In genomic region chr3:183844606-183845005, GRCh38 we compare ENCODE assay signal across 11 cellular contexts. TPM values are rescaled to one million over a fixed set of nuclear protein-coding genes. Genes with fewer than 3 reads are reported as not detected.
A peak's percentile ranks its signal among the peaks of the same experiment; 100 is the strongest.
DNase-seq lines count a peak whose midpoint lies in the region; ATAC-seq, FAIRE-seq and TF ChIP-seq lines count a peak whose summit lies in the region.
"Had no signal": no experiment of that assay in that cellular context is flagged by ENCODE, and none has a peak within 500 bp of the region (broad histone marks: within the 10 kb centered on the region; RNA-seq: fewer than 3 reads in every experiment).

No MANE protein-coding gene starts in this region.

- BruUV-seq in HepG2 (replicated peaks; lab: Mats Ljungman, UMichigan), result no TSS peak

- CTCF ChIA-PET in HepG2 (lab: Yijun Ruan, JAX; ENCODE audit: low intra/inter-chr PET ratio, low total read pairs), result no interaction called here

- DNase-seq in HepG2 (ENCODE audit: low spot score), result peak; percentile 15
- DNase-seq in right lobe of liver, result no peak
- DNase-seq in activated T-helper 2 cell treated with anti-CD3 and anti-CD28 coated beads, Interferon-gamma antibody, Interleukin-2, Interleukin-4, amounts not matched to agents 10 μg/mL and 5 μg/mL and 100 μg/mL, durations not matched to agents 14 hours and 24 hours and 36 hours (ENCODE audit: low spot score), result no peak
- peak; percentile 64 to 84 for DNase-seq in foreskin fibroblast
- DNase-seq in type B pancreatic cell (ENCODE audit: extremely low spot score, unreplicated experiment), result no peak
- DNase-seq in activated effector memory CD4-positive, alpha-beta T cell treated with Interleukin-2 at 50 U/mL for 16 hours, result no peak
- DNase-seq: anterior cingulate cortex had no signal

- no peak overlapping the region for H3K27ac ChIP-seq in HepG2 (ENCODE audit: extremely low read length, insufficient read depth, low read length)
- no peak overlapping the region for H3K27ac ChIP-seq in right lobe of liver
- H3K27ac ChIP-seq: suprapubic skin had no signal

- no peaks in the 10 kb centered on the region for H3K9me3 Mint-ChIP-seq in activated T-helper 2 cell treated with anti-CD3 and anti-CD28 coated beads, Interferon-gamma antibody, Interleukin-2, Interleukin-4, amounts not matched to agents 10 μg/mL and 5 μg/mL and 100 μg/mL, durations not matched to agents 14 hours and 24 hours and 36 hours
- no peaks in the 10 kb centered on the region for H3K9me3 Mint-ChIP-seq in type B pancreatic cell

- peaks cover 11% of the 10 kb centered on the region for H3K4me1 Mint-ChIP-seq in activated T-helper 2 cell treated with anti-CD3 and anti-CD28 coated beads, Interferon-gamma antibody, Interleukin-2, Interleukin-4, amounts not matched to agents 10 μg/mL and 5 μg/mL and 100 μg/mL, durations not matched to agents 14 hours and 24 hours and 36 hours (ENCODE audit: low read depth)
- H3K4me1 Mint-ChIP-seq in type B pancreatic cell (ENCODE audit: unreplicated experiment), result peaks cover 5% of the 10 kb centered on the region

- H3K9ac ChIP-seq in HepG2 (ENCODE audit: insufficient read depth, low read depth, low read length), result no peak overlapping the region

- H3K27me3 ChIP-seq in HepG2 (ENCODE audit: control insufficient read depth in 1 of 2, insufficient read depth in 2 of 2, low read length in 2 of 2) (no peaks in the 10 kb centered on the region), right lobe of liver (no peaks in the 10 kb centered on the region)
- H3K27me3 ChIP-seq: suprapubic skin had no signal

- TF ChIP-seq POLR2A in HepG2 (IDR thresholded peaks at IDR 0.05; ENCODE audit: insufficient read depth in 1 of 2, low read depth in 2 of 2, low read length in 2 of 2), result no peak
- no peak for TF ChIP-seq POLR2A in right lobe of liver (IDR thresholded peaks at IDR 0.05)

- H3K27ac Mint-ChIP-seq in activated T-helper 2 cell treated with anti-CD3 and anti-CD28 coated beads, Interferon-gamma antibody, Interleukin-2, Interleukin-4, amounts not matched to agents 10 μg/mL and 5 μg/mL and 100 μg/mL, durations not matched to agents 14 hours and 24 hours and 36 hours, result peak overlapping the region; percentile 59
- H3K27ac Mint-ChIP-seq in type B pancreatic cell, result peak overlapping the region; percentile 47

- H3K9me3 ChIP-seq in HepG2 (ENCODE audit: low read length) (no peaks in the 10 kb centered on the region), right lobe of liver (no peaks in the 10 kb centered on the region)
- H3K9me3 ChIP-seq: suprapubic skin had no signal

- H3K4me3 ChIP-seq in HepG2 (replicated peaks in 1 of 3; ENCODE audit: insufficient read depth in 1 of 3, low read depth in 2 of 3, low read length in 3 of 3), result no peak overlapping the region
- no peak overlapping the region for H3K4me3 ChIP-seq in right lobe of liver
- no peak overlapping the region for H3K4me3 ChIP-seq in foreskin fibroblast (ENCODE audit: low read depth in 1 of 2, low read length in 2 of 2)
- H3K4me3 ChIP-seq: GM12878, suprapubic skin had no signal

- H3K4me3 Mint-ChIP-seq in activated T-helper 2 cell treated with anti-CD3 and anti-CD28 coated beads, Interferon-gamma antibody, Interleukin-2, Interleukin-4, amounts not matched to agents 10 μg/mL and 5 μg/mL and 100 μg/mL, durations not matched to agents 14 hours and 24 hours and 36 hours (ENCODE audit: low read depth), result no peak overlapping the region
- H3K4me3 Mint-ChIP-seq in type B pancreatic cell, result peak overlapping the region; percentile 24

- H2AFZ ChIP-seq in HepG2 (ENCODE audit: low read length), result no peak overlapping the region

- H3K36me3 ChIP-seq in HepG2 (replicated peaks in 1 of 2; ENCODE audit: control insufficient read depth in 1 of 2, insufficient read depth in 2 of 2, low read length in 2 of 2), result peaks cover 26 to 70% of the 10 kb centered on the region in 2 experiments
- peaks cover 0 to 60% (median 23%) of the 10 kb centered on the region in 4 donors for H3K36me3 ChIP-seq in right lobe of liver

- POLR2A ChIA-PET in HepG2 (lab: Yijun Ruan, JAX), result no interaction called here

- WGBS in HepG2 (ENCODE audit: low lambda C conversion rate), result 99% methylated on average over 2 of the region's 2 CpGs
- 86% methylated on average over 2 of the region's 2 CpGs for WGBS in right lobe of liver (ENCODE audit: insufficient coverage, low coverage, low lambda C conversion rate, missing lambda C conversion rate)

- in situ Hi-C loops in HepG2 (cut with HindIII; ENCODE audit: extremely low pct_ligation_motif_present, low pct_unique_long_range_greater_than_20kb), result no loop called here

- H4K20me1 ChIP-seq in HepG2 (ENCODE audit: insufficient read depth, low read length), result no peaks in the 10 kb centered on the region

- ATAC-seq in HepG2 (no peak), right lobe of liver (no peak), HG03460 (IDR thresholded peaks at IDR 0.05; ENCODE audit: unreplicated experiment) (no peak), GM21786 (IDR thresholded peaks at IDR 0.05; ENCODE audit: unreplicated experiment) (no peak)
- ATAC-seq: GM12878 had no signal

- TF ChIP-seq EP300 in HepG2 (IDR thresholded peaks at IDR 0.05; ENCODE audit: low read depth in 2 of 2, low read length in 2 of 2), result no peak
- no peak for TF ChIP-seq EP300 in HepG2 (CRISPR knock-in tag; IDR thresholded peaks at IDR 0.05; ENCODE audit: borderline replicate concordance)

- no peaks in the 10 kb centered on the region for H3K4me1 ChIP-seq in HepG2 (ENCODE audit: insufficient read depth, low read length)
- H3K4me1 ChIP-seq in right lobe of liver, result no peaks in the 10 kb centered on the region

- H3K36me3 Mint-ChIP-seq in activated T-helper 2 cell treated with anti-CD3 and anti-CD28 coated beads, Interferon-gamma antibody, Interleukin-2, Interleukin-4, amounts not matched to agents 10 μg/mL and 5 μg/mL and 100 μg/mL, durations not matched to agents 14 hours and 24 hours and 36 hours (ENCODE audit: low read depth), result peaks cover 68% of the 10 kb centered on the region
- peaks cover 40% of the 10 kb centered on the region for H3K36me3 Mint-ChIP-seq in type B pancreatic cell

- TF ChIP-seq CTCF in HepG2 (CRISPR knock-in tag; IDR thresholded peaks at IDR 0.05) (no peak), right lobe of liver (IDR thresholded peaks at IDR 0.05) (no peak), foreskin fibroblast (IDR thresholded peaks at IDR 0.05; ENCODE audit: low read depth, low read length) (no peak), type B pancreatic cell (conservative IDR thresholded peaks at IDR 0.05) (no peak)

- TF ChIP-seq RAD21 in HepG2 (CRISPR knock-in tag; IDR thresholded peaks at IDR 0.05), result no peak

- no peaks in the 10 kb centered on the region for H3K27me3 Mint-ChIP-seq in activated T-helper 2 cell treated with anti-CD3 and anti-CD28 coated beads, Interferon-gamma antibody, Interleukin-2, Interleukin-4, amounts not matched to agents 10 μg/mL and 5 μg/mL and 100 μg/mL, durations not matched to agents 14 hours and 24 hours and 36 hours (ENCODE audit: low read depth)
- H3K27me3 Mint-ChIP-seq in type B pancreatic cell, result no peaks in the 10 kb centered on the region

- H3K79me2 ChIP-seq in HepG2 (ENCODE audit: insufficient read depth, low read length), result no peaks in the 10 kb centered on the region

- intact Hi-C loops in HepG2 (cut with micrococcal nuclease; ENCODE audit: unreplicated experiment), result no loop called here
- intact Hi-C loops in right lobe of liver (cut with DNase I), result no loop called here
- intact Hi-C loops in activated T-helper 2 cell treated with anti-CD3 and anti-CD28 coated beads, Interferon-gamma antibody, Interleukin-2, Interleukin-4, amounts not matched to agents 10 μg/mL and 5 μg/mL and 100 μg/mL, durations not matched to agents 14 hours and 24 hours and 36 hours (cut with micrococcal nuclease), result loop anchor here (1.0 kb wide), 1 partner anchor 40 kb away; the partner anchor contains the start of gene PARL

- H3K4me2 ChIP-seq in HepG2 (ENCODE audit: low read depth, low read length), result no peak overlapping the region

- FAIRE-seq in HepG2 (lab: Jason Lieb, UNC), result no peak
- FAIRE-seq: GM12878 had no signal

RNA-seq across cellular contexts. Expression of gene MAP6D1, which starts 19.2 kb away (rescaled TPM):
- total RNA-seq in HepG2 (2016; rRNA removed; fragmentation: Illumina TruSeq; extraction: Trizol), result 0.62 TPM in 1 of 2 replicates, not detected in the other
- not detected in 2 replicates for total RNA-seq in HepG2 (2016; cell fraction: cytosol; rRNA removed; fragmentation: Illumina TruSeq; extraction: Trizol; ENCODE audit: low read depth)
- 0.09 and 0.52 TPM in 2 replicates for total RNA-seq in HepG2 (2016; cell fraction: insoluble cytoplasmic fraction; rRNA removed; fragmentation: Illumina TruSeq; extraction: Trizol)
- 0.25 and 0.55 TPM in 2 replicates for total RNA-seq in HepG2 (2016; cell fraction: membrane; rRNA removed; fragmentation: Illumina TruSeq; extraction: Trizol)
- not detected in 2 replicates for total RNA-seq in HepG2 (2016; cell fraction: nucleus; rRNA removed; fragmentation: Illumina TruSeq; extraction: Trizol)
- polyA plus RNA-seq in HepG2 (2011; rRNA removed), result 0.12 and 0.34 TPM in 2 replicates
- 0.14 and 0.36 TPM in 2 replicates for polyA plus RNA-seq in HepG2 (2011; cell fraction: cytosol; rRNA removed)
- polyA plus RNA-seq in HepG2 (2011; cell fraction: nucleus; rRNA removed), result 1.2 and 1.3 TPM in 2 replicates
- polyA plus RNA-seq in HepG2 (2012), result not detected in 2 replicates
- 0.17 and 0.31 TPM in 2 replicates for polyA plus RNA-seq in HepG2 (2016; cell fraction: cytosol; fragmentation: Illumina TruSeq; extraction: Trizol; ENCODE audit: low read depth)
- 0.41 and 0.70 TPM in 2 replicates for polyA plus RNA-seq in HepG2 (2016; cell fraction: insoluble cytoplasmic fraction; fragmentation: Illumina TruSeq; extraction: Trizol; ENCODE audit: low read depth)
- 0.14 TPM in 1 of 2 replicates, not detected in the other for polyA plus RNA-seq in HepG2 (2016; cell fraction: membrane; fragmentation: Illumina TruSeq; extraction: Trizol; ENCODE audit: low read depth)
- polyA plus RNA-seq in HepG2 (2016; cell fraction: nucleus; fragmentation: Illumina TruSeq; extraction: Trizol; ENCODE audit: insufficient read depth, low read depth), result 2.8 and 3.0 TPM in 2 replicates
- 0.35 TPM in 1 of 2 replicates, not detected in the other for polyA minus RNA-seq in HepG2 (2011; rRNA and poly(A)+ RNA removed; ENCODE audit: low replicate concordance)
- polyA minus RNA-seq in HepG2 (2011; cell fraction: cytosol; rRNA and poly(A)+ RNA removed), result not detected in 2 replicates
- 2.7 TPM in 1 of 2 replicates, not detected in the other for polyA minus RNA-seq in HepG2 (2011; cell fraction: nucleus; rRNA and poly(A)+ RNA removed)
- under 1 TPM; 0.22 to 0.61 (median 0.37) TPM for total RNA-seq in right lobe of liver
- total RNA-seq in activated T-helper 2 cell treated with anti-CD3 and anti-CD28 coated beads, Interferon-gamma antibody, Interleukin-2, Interleukin-4, amounts not matched to agents 10 μg/mL and 5 μg/mL and 100 μg/mL, durations not matched to agents 14 hours and 24 hours and 36 hours, result 1.1 and 2.9 TPM in 2 replicates
- total RNA-seq in type B pancreatic cell (ENCODE audit: low replicate concordance), result 3.2 and 3.3 TPM in 2 replicates

RNA-seq across cellular contexts. Expression of gene PARL, which starts 40.1 kb away (rescaled TPM):
- total RNA-seq in HepG2 (2016; rRNA removed; fragmentation: Illumina TruSeq; extraction: Trizol) (58.6 and 60.5 TPM in 2 replicates), right lobe of liver (10 to 100 TPM; 23.7 to 29.0 (median 26.2) TPM), type B pancreatic cell (ENCODE audit: low replicate concordance) (53.1 and 63.0 TPM in 2 replicates)
- total RNA-seq in HepG2 (2016; cell fraction: cytosol; rRNA removed; fragmentation: Illumina TruSeq; extraction: Trizol; ENCODE audit: low read depth), result 50.1 and 52.6 TPM in 2 replicates
- 58.5 and 68.1 TPM in 2 replicates for total RNA-seq in HepG2 (2016; cell fraction: insoluble cytoplasmic fraction; rRNA removed; fragmentation: Illumina TruSeq; extraction: Trizol)
- total RNA-seq in HepG2 (2016; cell fraction: membrane; rRNA removed; fragmentation: Illumina TruSeq; extraction: Trizol), result 68.2 and 70.2 TPM in 2 replicates
- 32.7 and 34.6 TPM in 2 replicates for total RNA-seq in HepG2 (2016; cell fraction: nucleus; rRNA removed; fragmentation: Illumina TruSeq; extraction: Trizol)
- 39.1 and 46.3 TPM in 2 replicates for polyA plus RNA-seq in HepG2 (2011; rRNA removed)
- 28.2 and 43.8 TPM in 2 replicates for polyA plus RNA-seq in HepG2 (2011; cell fraction: cytosol; rRNA removed)
- 10.7 and 15.9 TPM in 2 replicates for polyA plus RNA-seq in HepG2 (2011; cell fraction: nucleus; rRNA removed)
- polyA plus RNA-seq in HepG2 (2012), result 34.5 and 41.7 TPM in 2 replicates
- polyA plus RNA-seq in HepG2 (2016; cell fraction: cytosol; fragmentation: Illumina TruSeq; extraction: Trizol; ENCODE audit: low read depth), result 41.8 and 44.8 TPM in 2 replicates
- 67.4 and 75.9 TPM in 2 replicates for polyA plus RNA-seq in HepG2 (2016; cell fraction: insoluble cytoplasmic fraction; fragmentation: Illumina TruSeq; extraction: Trizol; ENCODE audit: low read depth)
- 64.8 and 65.8 TPM in 2 replicates for polyA plus RNA-seq in HepG2 (2016; cell fraction: membrane; fragmentation: Illumina TruSeq; extraction: Trizol; ENCODE audit: low read depth)
- 54.4 and 60.7 TPM in 2 replicates for polyA plus RNA-seq in HepG2 (2016; cell fraction: nucleus; fragmentation: Illumina TruSeq; extraction: Trizol; ENCODE audit: insufficient read depth, low read depth)
- 18.7 and 23.5 TPM in 2 replicates for polyA minus RNA-seq in HepG2 (2011; rRNA and poly(A)+ RNA removed; ENCODE audit: low replicate concordance)
- 13.1 and 19.3 TPM in 2 replicates for polyA minus RNA-seq in HepG2 (2011; cell fraction: cytosol; rRNA and poly(A)+ RNA removed)
- polyA minus RNA-seq in HepG2 (2011; cell fraction: nucleus; rRNA and poly(A)+ RNA removed), result 17.9 and 19.8 TPM in 2 replicates
- 74.9 and 81.7 TPM in 2 replicates for total RNA-seq in activated T-helper 2 cell treated with anti-CD3 and anti-CD28 coated beads, Interferon-gamma antibody, Interleukin-2, Interleukin-4, amounts not matched to agents 10 μg/mL and 5 μg/mL and 100 μg/mL, durations not matched to agents 14 hours and 24 hours and 36 hours

Comparison
In these comparisons a context has a peak if more than half of its experiments do, and no peak if none do; other contexts are left out.
1. DNase-seq: peak in HepG2 (single experiment) and foreskin fibroblast (2 of 2); none in right lobe of liver (0 of 3), activated T-helper 2 cell treated with anti-CD3 and anti-CD28 coated beads, Interferon-gamma antibody, Interleukin-2, Interleukin-4, amounts not matched to agents 10 μg/mL and 5 μg/mL and 100 μg/mL, durations not matched to agents 14 hours and 24 hours and 36 hours (single experiment), type B pancreatic cell (single experiment) and activated effector memory CD4-positive, alpha-beta T cell treated with Interleukin-2 at 50 U/mL for 16 hours (single experiment).